8 cellular contexts compared by ENCODE assay signal in the genomic region with DNA sequence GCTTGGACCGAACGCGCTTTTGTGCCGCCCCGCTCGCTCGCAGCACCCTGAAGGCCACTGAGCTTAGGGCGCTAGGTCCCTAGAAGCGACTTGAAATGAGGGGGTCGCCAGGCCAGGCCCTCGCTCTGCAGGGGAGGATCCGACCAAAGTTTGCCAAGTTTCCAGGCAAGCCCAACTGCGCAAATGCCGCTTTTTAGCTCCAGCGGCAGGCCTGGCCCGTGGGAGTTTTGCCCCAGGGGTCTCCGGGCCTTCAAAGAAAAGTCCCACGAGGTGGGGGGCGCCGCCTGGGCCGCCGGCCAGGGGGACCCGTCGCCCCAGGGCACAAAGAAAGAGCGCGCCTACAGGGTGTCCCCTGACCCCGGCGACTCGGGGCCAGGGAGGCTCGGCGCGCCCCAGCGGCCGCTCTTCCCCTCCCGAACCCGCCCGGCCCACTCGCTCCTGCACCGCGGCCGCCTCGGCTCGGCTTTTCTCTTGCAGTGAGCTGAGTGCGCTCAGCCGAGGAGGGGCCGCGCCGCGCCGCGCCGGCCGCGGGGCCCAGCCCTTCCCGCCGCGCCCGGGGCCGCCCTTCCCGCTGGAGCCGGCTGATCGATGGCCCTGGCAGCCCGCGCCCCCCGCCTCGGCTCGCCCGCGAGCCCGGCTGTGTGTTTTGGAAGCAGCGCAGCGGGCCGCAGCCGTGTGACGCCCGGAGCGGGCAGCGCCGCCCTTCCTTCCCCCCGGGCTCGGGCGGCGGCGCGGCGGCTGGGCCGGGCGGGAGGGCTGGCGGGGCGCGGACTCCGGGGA. TPM values are rescaled to one million over a fixed set of nuclear protein-coding genes. Genes with fewer than 3 reads are reported as not detected.
A peak's percentile ranks its signal among the peaks of the same experiment; 100 is the strongest.
DNase-seq lines count a peak whose midpoint lies in the region; ATAC-seq and TF ChIP-seq lines count a peak whose summit lies in the region.

No MANE protein-coding gene starts in this region.

- in situ Hi-C loops in Panc1 (cut with HindIII; ENCODE audit: low pct_unique_long_range_greater_than_20kb, low sequenced_read_pairs) = no loop called here

- H3K27me3 ChIP-seq in A673 (replicated peaks; ENCODE audit: insufficient read depth, low read depth, low read length, poor library complexity) (no peaks in the 10 kb centered on the region), Panc1 (ENCODE audit: control insufficient read depth, insufficient read depth, low read length) (no peaks in the 10 kb centered on the region), lower lobe of right lung (ENCODE audit: low read depth) (no peaks in the 10 kb centered on the region)

- H3K9me3 ChIP-seq in A673 (ENCODE audit: low read depth, low read length, poor library complexity, severe bottlenecking) (no peaks in the 10 kb centered on the region), Panc1 (ENCODE audit: control insufficient read depth, insufficient read depth, low read depth, low read length) (no peaks in the 10 kb centered on the region), lower lobe of right lung (no peaks in the 10 kb centered on the region)

- H3K36me3 ChIP-seq in A673 (ENCODE audit: insufficient read depth, low read length, poor library complexity, severe bottlenecking) (no peaks in the 10 kb centered on the region), Panc1 (ENCODE audit: control insufficient read depth, insufficient read depth, low read length) (peaks cover 2% of the 10 kb centered on the region; the same call in 1 of the 2 replicates), lower lobe of right lung (no peaks in the 10 kb centered on the region)

- intact Hi-C loops in A673 (cut with micrococcal nuclease; ENCODE audit: unreplicated experiment) (no loop called here), Panc1 (cut with micrococcal nuclease; ENCODE audit: unreplicated experiment) (no loop called here), lower lobe of right lung (cut with DNase I) (no loop called here)

- ATAC-seq in GM18517 (IDR thresholded peaks at IDR 0.05; ENCODE audit: unreplicated experiment) = peak; percentile 33
- peak; percentile 44 for ATAC-seq in HG02938 (IDR thresholded peaks at IDR 0.05; ENCODE audit: unreplicated experiment)
- peak; percentile 51 for ATAC-seq in Panc1
- peak; percentile 43 to 57 for ATAC-seq in lower lobe of right lung

- BruUV-seq in A673 (replicated peaks; lab: Mats Ljungman, UMichigan) (no TSS peak), Panc1 (replicated peaks; lab: Mats Ljungman, UMichigan) (no TSS peak)

- H3K27ac ChIP-seq in A673 (ENCODE audit: low read depth, low read length, poor library complexity, severe bottlenecking) (peak overlapping the region; percentile 86), Panc1 (ENCODE audit: low read length) (peak overlapping the region; percentile 65), caudate nucleus (ENCODE audit: low read depth, low read length) (peak overlapping the region; percentile 97), lower lobe of right lung (peak overlapping the region; percentile 99), temporal lobe (ENCODE audit: low read depth, low read length) (peak overlapping the region; percentile 91)

- no peak for TF ChIP-seq CTCF in A673 (conservative IDR thresholded peaks at IDR 0.05; ENCODE audit: low read depth, low read length)
- TF ChIP-seq CTCF in Panc1 (IDR thresholded peaks at IDR 0.05) = no peak
- no peak for TF ChIP-seq CTCF in lower lobe of right lung (IDR thresholded peaks at IDR 0.05)

- H3K4me1 ChIP-seq in A673 (ENCODE audit: insufficient read depth, low read length, poor library complexity, severe bottlenecking) = peaks cover 18% of the 10 kb centered on the region
- H3K4me1 ChIP-seq in Panc1 (ENCODE audit: control insufficient read depth, insufficient read depth, low read length) = peaks cover 22% of the 10 kb centered on the region
- peaks cover 32% of the 10 kb centered on the region for H3K4me1 ChIP-seq in lower lobe of right lung

- DNase-seq in A673 (ENCODE audit: low spot score) = no peak
- DNase-seq in Panc1 (ENCODE audit: low read depth, low spot score) = no peak
- DNase-seq in caudate nucleus (lab: John Stamatoyannopoulos, UW) = peak in 31 of 61 donors; percentile 35 to 93 (median 83)
- no peak for DNase-seq in lower lobe of right lung
- DNase-seq in AG08395 (ENCODE audit: low spot score) = no peak

- peak overlapping the region; percentile 96 for H3K4me3 ChIP-seq in A673 (ENCODE audit: low read depth, low read length, poor library complexity, severe bottlenecking)
- H3K4me3 ChIP-seq in Panc1 (ENCODE audit: low read depth in 2 of 2, low read length in 2 of 2) = peak overlapping the region; percentile 48 to 51
- peak overlapping the region; percentile 70 for H3K4me3 ChIP-seq in lower lobe of right lung

- CTCF ChIA-PET in A673 (lab: Charles Lee) = interaction anchor here (0.6 kb wide), 1 partner anchor 48 kb away, joined by 4 read pairs; no protein-coding TSS in a partner anchor
- CTCF ChIA-PET in Panc1 (lab: Charles Lee) = no interaction called here

- POLR2A ChIA-PET in A673 (lab: Charles Lee; ENCODE audit: low non-redundant PET) = interaction anchor here (0.6 kb wide), 2 partner anchors 16 to 479 kb away, joined by 6 to 11 read pairs; no protein-coding TSS in a partner anchor
- POLR2A ChIA-PET in Panc1 (lab: Charles Lee) = interaction anchor here (0.7 kb wide), 1 partner anchor 1154 kb away, joined by 5 read pairs; no protein-coding TSS in a partner anchor

RNA-seq across cellular contexts. Expression of gene KLF3, which starts 0.8 kb away (rescaled TPM):
- 36.1 and 38.4 TPM in 2 replicates for total RNA-seq in A673 (2021)
- 14.4 TPM for total RNA-seq in Panc1 (2021; ENCODE audit: unreplicated experiment)
- polyA plus RNA-seq in Panc1 (2012; ENCODE audit: insufficient read length) = 5.5 TPM
- 58.0 TPM for total RNA-seq in lower lobe of right lung
- 25.3 TPM for total RNA-seq in temporal lobe

Comparison
In these comparisons a context has a peak if more than half of its experiments do, and no peak if none do; other contexts are left out.
1. DNase-seq: peak in caudate nucleus (31 of 61); none in A673 (single experiment), Panc1 (single experiment), lower lobe of right lung (single experiment) and AG08395 (single experiment).
2. Peak in every context shown above with its lines, with median percentiles within 50 percentile points of each other: H3K27ac ChIP-seq, H3K4me3 ChIP-seq and ATAC-seq.